Comparison of ENCODE assay signal across 1 cellular context in genomic region chr6:36874443-36875249, GRCh38.
TF ChIP-seq lines count a peak whose summit lies in the region.

PPIL1 (minus strand) TSS chr6:36874803; CDS start chr6:36874772, 31 bp downstream.

TF ChIP-seq in K562, 482 proteins besides CTCF, POLR2A, EP300 and RAD21 (continued from another document):
- TF ChIP-seq DEAF1 (CRISPR knock-in tag; IDR thresholded peaks at IDR 0.05) (no peak), GTF2F1 (IDR thresholded peaks at IDR 0.05; ENCODE audit: low read depth, low read length) (peak; percentile 64; the same call in 1 of the 2 replicates), NEUROD1 (IDR thresholded peaks at IDR 0.05; ENCODE audit: borderline replicate concordance, low read depth, low read length, partially characterized antibody) (peak; percentile 56), ZNF41 (CRISPR knock-in tag; conservative IDR thresholded peaks at IDR 0.05) (no peak), COPS2 (conservative IDR thresholded peaks at IDR 0.05) (no peak), UBTF (IDR thresholded peaks at IDR 0.05; ENCODE audit: borderline replicate concordance in 1 of 2, low read depth in 2 of 2, low read length in 2 of 2) (peak; percentile 96), KDM5B (IDR thresholded peaks at IDR 0.05; ENCODE audit: insufficient replicate concordance, low read depth, low read length) (peak; percentile 82), SP1 (CRISPR knock-in tag; IDR thresholded peaks at IDR 0.05) (peak; percentile 61), GABPA (tag; conservative IDR thresholded peaks at IDR 0.05; ENCODE audit: low read depth) (peak; percentile 100), ZNF12 (CRISPR knock-in tag; IDR thresholded peaks at IDR 0.05) (peak; percentile 78; the same call in 1 of the 2 replicates), KAT8 (IDR thresholded peaks at IDR 0.05; ENCODE audit: low read depth) (no peak), ZBTB8A (IDR thresholded peaks at IDR 0.05; ENCODE audit: partially characterized antibody) (no peak), ZBTB5 (IDR thresholded peaks at IDR 0.05) (no peak), FOXP4 (CRISPR knock-in tag; IDR thresholded peaks at IDR 0.05; ENCODE audit: borderline replicate concordance) (no peak), SNRNP70 (optimal IDR thresholded peaks at IDR 0.05; ENCODE audit: low read depth, low read length) (no peak), ZBTB1 (CRISPR knock-in tag; IDR thresholded peaks at IDR 0.05; ENCODE audit: borderline replicate concordance, low read depth) (peak; percentile 64; the same call in 1 of the 2 replicates), CBFA2T2 (conservative IDR thresholded peaks at IDR 0.05) (no peak), ZNF77 (CRISPR knock-in tag; IDR thresholded peaks at IDR 0.05) (no peak), BRF1 (IDR thresholded peaks at IDR 0.05; ENCODE audit: borderline replicate concordance, extremely low read depth, insufficient read length) (no peak), SP2 (IDR thresholded peaks at IDR 0.05; ENCODE audit: extremely low read depth, low read depth, low read length, poor library complexity, severe bottlenecking) (peak; percentile 57), ZNF239 (CRISPR knock-in tag; IDR thresholded peaks at IDR 0.05) (no peak), BRD9 (IDR thresholded peaks at IDR 0.05; ENCODE audit: low read depth, partially characterized antibody) (no peak), SFPQ (IDR thresholded peaks at IDR 0.05; ENCODE audit: low read depth, low read length) (no peak), BACH1 (tag; IDR thresholded peaks at IDR 0.05) (no peak), E2F8 (IDR thresholded peaks at IDR 0.05; ENCODE audit: low read depth, partially characterized antibody) (peak; percentile 97), TAF15 (IDR thresholded peaks at IDR 0.05; ENCODE audit: low read depth, low read length) (no peak), NUFIP1 (IDR thresholded peaks at IDR 0.05; ENCODE audit: partially characterized antibody) (no peak), TARDBP (IDR thresholded peaks at IDR 0.05) (peak; percentile 78; the same call in 1 of the 2 replicates), TAF7 (tag; IDR thresholded peaks at IDR 0.05) (peak; percentile 82), HOMEZ (CRISPR knock-in tag; IDR thresholded peaks at IDR 0.05) (0 out of 2 replicates have a peak, but pooled peaks have one; percentile 46), NCOA4 (IDR thresholded peaks at IDR 0.05; ENCODE audit: partially characterized antibody) (no peak), RBM14 (IDR thresholded peaks at IDR 0.05; ENCODE audit: borderline replicate concordance, insufficient read depth, low read depth, low read length) (0 out of 2 replicates have a peak, but pooled peaks have one; percentile 55), USF2 (CRISPR knock-in tag; IDR thresholded peaks at IDR 0.05) (peak; percentile 28; the same call in 1 of the 2 replicates), RBBP5 (IDR thresholded peaks at IDR 0.05; ENCODE audit: borderline replicate concordance, insufficient read depth, low read length, poor library complexity, severe bottlenecking) (peak; percentile 99), ZNF431 (CRISPR knock-in tag; IDR thresholded peaks at IDR 0.05) (0 out of 2 replicates have a peak, but pooled peaks have one; percentile 63), ATF2 (CRISPR knock-in tag; IDR thresholded peaks at IDR 0.05) (no peak), MTA2 (IDR thresholded peaks at IDR 0.05; ENCODE audit: low read depth) (no peak), MITF (IDR thresholded peaks at IDR 0.05) (peak; percentile 45; the same call in 1 of the 2 replicates)
